In the genomic region with DNA sequence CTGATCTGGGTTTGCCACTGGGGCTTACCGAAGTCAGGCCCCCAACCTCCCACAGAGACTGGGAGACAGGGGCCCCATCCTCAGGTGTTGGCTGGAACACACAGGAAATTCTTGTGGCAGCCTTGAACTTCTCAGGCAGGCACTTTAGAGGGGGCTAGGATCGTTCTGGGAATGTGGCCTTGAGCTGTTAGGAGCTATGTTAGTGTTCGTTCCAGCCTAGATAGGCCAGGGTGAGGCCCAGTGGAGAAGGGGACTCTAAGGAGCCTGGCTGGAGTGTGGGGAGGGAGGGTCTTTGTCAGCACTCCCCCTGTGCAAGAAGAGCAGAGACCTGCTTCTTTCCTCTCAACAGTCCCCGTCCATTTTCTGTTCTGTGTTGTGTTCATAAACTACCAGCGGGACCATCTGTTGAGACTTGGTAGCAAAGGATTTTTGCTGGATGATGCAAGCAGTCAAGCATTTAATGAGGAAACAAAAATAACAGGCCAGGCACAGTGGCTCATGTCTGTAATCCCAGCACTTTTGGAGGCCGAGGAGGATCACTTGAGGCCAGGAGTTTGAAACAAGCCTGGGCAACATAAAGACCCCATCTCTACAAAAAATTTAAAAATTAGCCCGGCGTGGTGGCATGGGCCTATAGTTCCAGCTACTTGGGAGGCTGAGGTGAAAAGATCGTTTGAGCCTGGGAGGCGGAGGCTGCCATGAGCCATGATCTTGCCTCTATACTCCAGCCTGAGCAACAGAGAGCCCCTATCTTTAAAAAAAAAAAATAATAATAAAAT, we compare ENCODE assay signal across 1 cellular context.
TF ChIP-seq lines count a peak whose summit lies in the region.

No MANE protein-coding gene starts in this region.

TF ChIP-seq in K562, 482 proteins besides CTCF, POLR2A, EP300 and RAD21 (continued from another document and continues in another):
- TF ChIP-seq, protein P1, sequence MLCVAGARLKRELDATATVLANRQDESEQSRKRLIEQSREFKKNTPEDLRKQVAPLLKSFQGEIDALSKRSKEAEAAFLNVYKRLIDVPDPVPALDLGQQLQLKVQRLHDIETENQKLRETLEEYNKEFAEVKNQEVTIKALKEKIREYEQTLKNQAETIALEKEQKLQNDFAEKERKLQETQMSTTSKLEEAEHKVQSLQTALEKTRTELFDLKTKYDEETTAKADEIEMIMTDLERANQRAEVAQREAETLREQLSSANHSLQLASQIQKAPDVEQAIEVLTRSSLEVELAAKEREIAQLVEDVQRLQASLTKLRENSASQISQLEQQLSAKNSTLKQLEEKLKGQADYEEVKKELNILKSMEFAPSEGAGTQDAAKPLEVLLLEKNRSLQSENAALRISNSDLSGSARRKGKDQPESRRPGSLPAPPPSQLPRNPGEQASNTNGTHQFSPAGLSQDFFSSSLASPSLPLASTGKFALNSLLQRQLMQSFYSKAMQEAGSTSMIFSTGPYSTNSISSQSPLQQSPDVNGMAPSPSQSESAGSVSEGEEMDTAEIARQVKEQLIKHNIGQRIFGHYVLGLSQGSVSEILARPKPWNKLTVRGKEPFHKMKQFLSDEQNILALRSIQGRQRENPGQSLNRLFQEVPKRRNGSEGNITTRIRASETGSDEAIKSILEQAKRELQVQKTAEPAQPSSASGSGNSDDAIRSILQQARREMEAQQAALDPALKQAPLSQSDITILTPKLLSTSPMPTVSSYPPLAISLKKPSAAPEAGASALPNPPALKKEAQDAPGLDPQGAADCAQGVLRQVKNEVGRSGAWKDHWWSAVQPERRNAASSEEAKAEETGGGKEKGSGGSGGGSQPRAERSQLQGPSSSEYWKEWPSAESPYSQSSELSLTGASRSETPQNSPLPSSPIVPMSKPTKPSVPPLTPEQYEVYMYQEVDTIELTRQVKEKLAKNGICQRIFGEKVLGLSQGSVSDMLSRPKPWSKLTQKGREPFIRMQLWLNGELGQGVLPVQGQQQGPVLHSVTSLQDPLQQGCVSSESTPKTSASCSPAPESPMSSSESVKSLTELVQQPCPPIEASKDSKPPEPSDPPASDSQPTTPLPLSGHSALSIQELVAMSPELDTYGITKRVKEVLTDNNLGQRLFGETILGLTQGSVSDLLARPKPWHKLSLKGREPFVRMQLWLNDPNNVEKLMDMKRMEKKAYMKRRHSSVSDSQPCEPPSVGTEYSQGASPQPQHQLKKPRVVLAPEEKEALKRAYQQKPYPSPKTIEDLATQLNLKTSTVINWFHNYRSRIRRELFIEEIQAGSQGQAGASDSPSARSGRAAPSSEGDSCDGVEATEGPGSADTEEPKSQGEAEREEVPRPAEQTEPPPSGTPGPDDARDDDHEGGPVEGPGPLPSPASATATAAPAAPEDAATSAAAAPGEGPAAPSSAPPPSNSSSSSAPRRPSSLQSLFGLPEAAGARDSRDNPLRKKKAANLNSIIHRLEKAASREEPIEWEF (CRISPR knock-in tag; IDR thresholded peaks at IDR 0.05): no peak
- TF ChIP-seq CHCHD3 (CRISPR knock-in tag; IDR thresholded peaks at IDR 0.05) (no peak), ZFPM2 (CRISPR knock-in tag; IDR thresholded peaks at IDR 0.05) (0 out of 2 replicates have a peak, but pooled peaks have one; percentile 87), ETV5 (CRISPR knock-in tag; IDR thresholded peaks at IDR 0.05; ENCODE audit: low read depth) (no peak), ZNF830 (CRISPR knock-in tag; IDR thresholded peaks at IDR 0.05) (0 out of 2 replicates have a peak, but pooled peaks have one; percentile 42), TEAD1 (CRISPR knock-in tag; IDR thresholded peaks at IDR 0.05) (peak in 1 of 2 experiments; percentile 80; a peak in 2 of 4 replicates), TBL1XR1 (IDR thresholded peaks at IDR 0.05; ENCODE audit: low read length in 2 of 2) (peak in 1 of 2 experiments; percentile 3; a peak in 3 of 4 replicates), ZBTB43 (CRISPR knock-in tag; IDR thresholded peaks at IDR 0.05) (no peak), ZNF212 (CRISPR knock-in tag; IDR thresholded peaks at IDR 0.05) (0 out of 2 replicates have a peak, but pooled peaks have one; percentile 82), NR2C1 (IDR thresholded peaks at IDR 0.05) (no peak), NR2C1 (tag; IDR thresholded peaks at IDR 0.05) (no peak), ZNF347 (CRISPR knock-in tag; IDR thresholded peaks at IDR 0.05; ENCODE audit: low read depth) (0 out of 2 replicates have a peak, but pooled peaks have one; percentile 52), ZNF785 (CRISPR knock-in tag; IDR thresholded peaks at IDR 0.05) (0 out of 2 replicates have a peak, but pooled peaks have one; percentile 48), MEF2D (tag; conservative IDR thresholded peaks at IDR 0.05; ENCODE audit: low read depth) (no peak; the same call in 1 of the 2 replicates), NR4A1 (CRISPR knock-in tag; IDR thresholded peaks at IDR 0.05) (peak; percentile 88; the same call in 1 of the 2 replicates), NR4A1 (tag; IDR thresholded peaks at IDR 0.05) (peak; percentile 87; the same call in 1 of the 2 replicates), CHD4 (IDR thresholded peaks at IDR 0.05; ENCODE audit: insufficient read depth, insufficient replicate concordance, low read depth, low read length, poor library complexity, severe bottlenecking) (no peak), HNRNPUL1 (IDR thresholded peaks at IDR 0.05; ENCODE audit: low read length) (0 out of 2 replicates have a peak, but pooled peaks have one; percentile 43), ARID1B (IDR thresholded peaks at IDR 0.05) (no peak), PHB2 (IDR thresholded peaks at IDR 0.05; ENCODE audit: low read depth) (no peak), CTCFL (IDR thresholded peaks at IDR 0.05; ENCODE audit: borderline replicate concordance, insufficient read depth, low read depth, low read length, poor library complexity, severe bottlenecking) (no peak), TFAM (CRISPR knock-in tag; conservative IDR thresholded peaks at IDR 0.05) (no peak), ZBTB17 (CRISPR knock-in tag; IDR thresholded peaks at IDR 0.05) (peak; percentile 87), ZNF134 (CRISPR knock-in tag; conservative IDR thresholded peaks at IDR 0.05) (peak; percentile 63)
- TF ChIP-seq, protein P2, sequence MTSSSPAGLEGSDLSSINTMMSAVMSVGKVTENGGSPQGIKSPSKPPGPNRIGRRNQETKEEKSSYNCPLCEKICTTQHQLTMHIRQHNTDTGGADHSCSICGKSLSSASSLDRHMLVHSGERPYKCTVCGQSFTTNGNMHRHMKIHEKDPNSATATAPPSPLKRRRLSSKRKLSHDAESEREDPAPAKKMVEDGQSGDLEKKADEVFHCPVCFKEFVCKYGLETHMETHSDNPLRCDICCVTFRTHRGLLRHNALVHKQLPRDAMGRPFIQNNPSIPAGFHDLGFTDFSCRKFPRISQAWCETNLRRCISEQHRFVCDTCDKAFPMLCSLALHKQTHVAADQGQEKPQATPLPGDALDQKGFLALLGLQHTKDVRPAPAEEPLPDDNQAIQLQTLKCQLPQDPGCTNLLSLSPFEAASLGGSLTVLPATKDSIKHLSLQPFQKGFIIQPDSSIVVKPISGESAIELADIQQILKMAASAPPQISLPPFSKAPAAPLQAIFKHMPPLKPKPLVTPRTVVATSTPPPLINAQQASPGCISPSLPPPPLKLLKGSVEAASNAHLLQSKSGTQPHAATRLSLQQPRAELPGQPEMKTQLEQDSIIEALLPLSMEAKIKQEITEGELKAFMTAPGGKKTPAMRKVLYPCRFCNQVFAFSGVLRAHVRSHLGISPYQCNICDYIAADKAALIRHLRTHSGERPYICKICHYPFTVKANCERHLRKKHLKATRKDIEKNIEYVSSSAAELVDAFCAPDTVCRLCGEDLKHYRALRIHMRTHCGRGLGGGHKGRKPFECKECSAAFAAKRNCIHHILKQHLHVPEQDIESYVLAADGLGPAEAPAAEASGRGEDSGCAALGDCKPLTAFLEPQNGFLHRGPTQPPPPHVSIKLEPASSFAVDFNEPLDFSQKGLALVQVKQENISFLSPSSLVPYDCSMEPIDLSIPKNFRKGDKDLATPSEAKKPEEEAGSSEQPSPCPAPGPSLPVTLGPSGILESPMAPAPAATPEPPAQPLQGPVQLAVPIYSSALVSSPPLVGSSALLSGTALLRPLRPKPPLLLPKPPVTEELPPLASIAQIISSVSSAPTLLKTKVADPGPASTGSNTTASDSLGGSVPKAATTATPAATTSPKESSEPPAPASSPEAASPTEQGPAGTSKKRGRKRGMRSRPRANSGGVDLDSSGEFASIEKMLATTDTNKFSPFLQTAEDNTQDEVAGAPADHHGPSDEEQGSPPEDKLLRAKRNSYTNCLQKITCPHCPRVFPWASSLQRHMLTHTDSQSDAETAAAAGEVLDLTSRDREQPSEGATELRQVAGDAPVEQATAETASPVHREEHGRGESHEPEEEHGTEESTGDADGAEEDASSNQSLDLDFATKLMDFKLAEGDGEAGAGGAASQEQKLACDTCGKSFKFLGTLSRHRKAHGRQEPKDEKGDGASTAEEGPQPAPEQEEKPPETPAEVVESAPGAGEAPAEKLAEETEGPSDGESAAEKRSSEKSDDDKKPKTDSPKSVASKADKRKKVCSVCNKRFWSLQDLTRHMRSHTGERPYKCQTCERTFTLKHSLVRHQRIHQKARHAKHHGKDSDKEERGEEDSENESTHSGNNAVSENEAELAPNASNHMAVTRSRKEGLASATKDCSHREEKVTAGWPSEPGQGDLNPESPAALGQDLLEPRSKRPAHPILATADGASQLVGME (CRISPR knock-in tag; IDR thresholded peaks at IDR 0.05): peak; percentile 79
- TF ChIP-seq, protein P3, sequence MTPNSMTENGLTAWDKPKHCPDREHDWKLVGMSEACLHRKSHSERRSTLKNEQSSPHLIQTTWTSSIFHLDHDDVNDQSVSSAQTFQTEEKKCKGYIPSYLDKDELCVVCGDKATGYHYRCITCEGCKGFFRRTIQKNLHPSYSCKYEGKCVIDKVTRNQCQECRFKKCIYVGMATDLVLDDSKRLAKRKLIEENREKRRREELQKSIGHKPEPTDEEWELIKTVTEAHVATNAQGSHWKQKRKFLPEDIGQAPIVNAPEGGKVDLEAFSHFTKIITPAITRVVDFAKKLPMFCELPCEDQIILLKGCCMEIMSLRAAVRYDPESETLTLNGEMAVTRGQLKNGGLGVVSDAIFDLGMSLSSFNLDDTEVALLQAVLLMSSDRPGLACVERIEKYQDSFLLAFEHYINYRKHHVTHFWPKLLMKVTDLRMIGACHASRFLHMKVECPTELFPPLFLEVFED (CRISPR knock-in tag; conservative IDR thresholded peaks at IDR 0.05): 0 out of 2 replicates have a peak, but pooled peaks have one; percentile 61
- TF ChIP-seq, protein P4, sequence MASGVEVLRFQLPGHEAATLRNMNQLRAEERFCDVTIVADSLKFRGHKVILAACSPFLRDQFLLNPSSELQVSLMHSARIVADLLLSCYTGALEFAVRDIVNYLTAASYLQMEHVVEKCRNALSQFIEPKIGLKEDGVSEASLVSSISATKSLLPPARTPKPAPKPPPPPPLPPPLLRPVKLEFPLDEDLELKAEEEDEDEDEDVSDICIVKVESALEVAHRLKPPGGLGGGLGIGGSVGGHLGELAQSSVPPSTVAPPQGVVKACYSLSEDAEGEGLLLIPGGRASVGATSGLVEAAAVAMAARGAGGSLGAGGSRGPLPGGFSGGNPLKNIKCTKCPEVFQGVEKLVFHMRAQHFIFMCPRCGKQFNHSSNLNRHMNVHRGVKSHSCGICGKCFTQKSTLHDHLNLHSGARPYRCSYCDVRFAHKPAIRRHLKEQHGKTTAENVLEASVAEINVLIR (CRISPR knock-in tag; IDR thresholded peaks at IDR 0.05): peak; percentile 48; the same call in 1 of the 2 replicates
- TF ChIP-seq, protein P5, sequence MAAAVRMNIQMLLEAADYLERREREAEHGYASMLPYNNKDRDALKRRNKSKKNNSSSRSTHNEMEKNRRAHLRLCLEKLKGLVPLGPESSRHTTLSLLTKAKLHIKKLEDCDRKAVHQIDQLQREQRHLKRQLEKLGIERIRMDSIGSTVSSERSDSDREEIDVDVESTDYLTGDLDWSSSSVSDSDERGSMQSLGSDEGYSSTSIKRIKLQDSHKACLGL (CRISPR knock-in tag; IDR thresholded peaks at IDR 0.05; ENCODE audit: borderline replicate concordance, poor library complexity, severe bottlenecking): no peak
- TF ChIP-seq, protein P6, sequence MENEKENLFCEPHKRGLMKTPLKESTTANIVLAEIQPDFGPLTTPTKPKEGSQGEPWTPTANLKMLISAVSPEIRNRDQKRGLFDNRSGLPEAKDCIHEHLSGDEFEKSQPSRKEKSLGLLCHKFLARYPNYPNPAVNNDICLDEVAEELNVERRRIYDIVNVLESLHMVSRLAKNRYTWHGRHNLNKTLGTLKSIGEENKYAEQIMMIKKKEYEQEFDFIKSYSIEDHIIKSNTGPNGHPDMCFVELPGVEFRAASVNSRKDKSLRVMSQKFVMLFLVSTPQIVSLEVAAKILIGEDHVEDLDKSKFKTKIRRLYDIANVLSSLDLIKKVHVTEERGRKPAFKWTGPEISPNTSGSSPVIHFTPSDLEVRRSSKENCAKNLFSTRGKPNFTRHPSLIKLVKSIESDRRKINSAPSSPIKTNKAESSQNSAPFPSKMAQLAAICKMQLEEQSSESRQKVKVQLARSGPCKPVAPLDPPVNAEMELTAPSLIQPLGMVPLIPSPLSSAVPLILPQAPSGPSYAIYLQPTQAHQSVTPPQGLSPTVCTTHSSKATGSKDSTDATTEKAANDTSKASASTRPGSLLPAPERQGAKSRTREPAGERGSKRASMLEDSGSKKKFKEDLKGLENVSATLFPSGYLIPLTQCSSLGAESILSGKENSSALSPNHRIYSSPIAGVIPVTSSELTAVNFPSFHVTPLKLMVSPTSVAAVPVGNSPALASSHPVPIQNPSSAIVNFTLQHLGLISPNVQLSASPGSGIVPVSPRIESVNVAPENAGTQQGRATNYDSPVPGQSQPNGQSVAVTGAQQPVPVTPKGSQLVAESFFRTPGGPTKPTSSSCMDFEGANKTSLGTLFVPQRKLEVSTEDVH (IDR thresholded peaks at IDR 0.05; ENCODE audit: low read depth, partially characterized antibody): no peak
- TF ChIP-seq, protein P7, sequence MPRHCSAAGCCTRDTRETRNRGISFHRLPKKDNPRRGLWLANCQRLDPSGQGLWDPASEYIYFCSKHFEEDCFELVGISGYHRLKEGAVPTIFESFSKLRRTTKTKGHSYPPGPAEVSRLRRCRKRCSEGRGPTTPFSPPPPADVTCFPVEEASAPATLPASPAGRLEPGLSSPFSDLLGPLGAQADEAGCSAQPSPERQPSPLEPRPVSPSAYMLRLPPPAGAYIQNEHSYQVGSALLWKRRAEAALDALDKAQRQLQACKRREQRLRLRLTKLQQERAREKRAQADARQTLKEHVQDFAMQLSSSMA (CRISPR knock-in tag; IDR thresholded peaks at IDR 0.05): 0 out of 2 replicates have a peak, but pooled peaks have one; percentile 50
